In the genomic region with DNA sequence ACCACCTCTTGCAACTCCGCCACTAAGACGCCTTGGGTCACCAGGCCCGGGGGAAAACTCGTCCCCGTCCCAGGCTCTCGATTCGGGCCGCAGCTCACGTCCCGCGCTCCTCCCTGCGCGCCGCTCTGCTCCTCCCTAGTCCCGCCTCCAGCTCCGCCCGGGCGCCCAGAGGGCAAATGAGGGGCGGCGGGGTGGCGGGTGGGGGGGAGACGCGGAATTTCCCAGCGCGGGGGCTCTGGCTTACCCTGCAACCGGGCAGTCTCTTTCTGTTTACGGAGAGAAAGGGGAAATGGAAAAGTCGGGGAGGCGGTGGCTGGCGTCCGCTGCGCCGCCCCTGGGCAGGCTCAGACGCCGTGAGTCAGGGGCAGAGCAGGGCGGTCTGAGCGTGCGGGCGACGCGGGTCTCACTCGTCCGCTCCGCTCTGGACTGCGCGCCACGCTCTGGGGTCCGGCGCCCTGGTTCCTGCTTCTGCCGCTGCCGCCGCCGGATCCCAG, we compare ENCODE assay signal across 1 cellular context.
TF ChIP-seq lines count a peak whose summit lies in the region.

A gene (plus strand): TSS at position 406 of the 494 bp plus-strand sequence. CDS start 4,755 bp downstream, outside the sequence.

TF ChIP-seq in HEK293, 187 proteins besides CTCF, POLR2A, EP300 and RAD21 (continued from another document):
- TF ChIP-seq, protein P1, sequence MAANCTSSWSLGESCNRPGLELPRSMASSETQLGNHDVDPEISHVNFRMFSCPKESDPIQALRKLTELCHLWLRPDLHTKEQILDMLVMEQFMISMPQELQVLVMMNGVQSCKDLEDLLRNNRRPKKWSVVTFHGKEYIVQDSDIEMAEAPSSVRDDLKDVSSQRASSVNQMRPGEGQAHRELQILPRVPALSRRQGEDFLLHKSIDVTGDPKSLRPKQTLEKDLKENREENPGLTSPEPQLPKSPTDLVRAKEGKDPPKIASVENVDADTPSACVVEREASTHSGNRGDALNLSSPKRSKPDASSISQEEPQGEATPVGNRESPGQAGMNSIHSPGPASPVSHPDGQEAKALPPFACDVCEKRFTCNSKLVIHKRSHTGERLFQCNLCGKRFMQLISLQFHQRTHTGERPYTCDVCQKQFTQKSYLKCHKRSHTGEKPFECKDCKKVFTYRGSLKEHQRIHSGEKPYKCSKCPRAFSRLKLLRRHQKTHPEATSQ (tag by site-specific recombination; IDR thresholded peaks at IDR 0.05), result no peak
- TF ChIP-seq ZNF548 (tag by site-specific recombination; IDR thresholded peaks at IDR 0.05) (no peak), ZBTB7A (tag by site-specific recombination; IDR thresholded peaks at IDR 0.05; ENCODE audit: low read depth) (no peak), MYNN (tag by site-specific recombination; IDR thresholded peaks at IDR 0.05; ENCODE audit: borderline replicate concordance) (no peak), HOXA7 (CRISPR knock-in tag; IDR thresholded peaks at IDR 0.05; ENCODE audit: borderline replicate concordance) (no peak), ZNF404 (tag by site-specific recombination; IDR thresholded peaks at IDR 0.05) (no peak), RBAK (tag by site-specific recombination; IDR thresholded peaks at IDR 0.05) (no peak), HOXC10 (CRISPR knock-in tag; IDR thresholded peaks at IDR 0.05) (no peak), ZNF670 (tag by site-specific recombination; IDR thresholded peaks at IDR 0.05; ENCODE audit: low read depth) (no peak), ZNF529 (tag by site-specific recombination; IDR thresholded peaks at IDR 0.05; ENCODE audit: insufficient replicate concordance) (no peak), ZNF157 (tag by site-specific recombination; IDR thresholded peaks at IDR 0.05) (no peak), ZBTB8A (tag by site-specific recombination; IDR thresholded peaks at IDR 0.05) (peak; percentile 84), ZNF292 (tag by site-specific recombination; IDR thresholded peaks at IDR 0.05; ENCODE audit: borderline replicate concordance, low read depth) (no peak), KLF8 (tag by site-specific recombination; IDR thresholded peaks at IDR 0.05) (no peak; the same call in none of the 2 replicates), MEIS1 (CRISPR knock-in tag; IDR thresholded peaks at IDR 0.05; ENCODE audit: borderline replicate concordance) (no peak), ZNF677 (tag by site-specific recombination; IDR thresholded peaks at IDR 0.05) (no peak), ZBTB48 (tag by site-specific recombination; IDR thresholded peaks at IDR 0.05) (no peak; the same call in 1 of the 2 replicates), KLF16 (tag by site-specific recombination; IDR thresholded peaks at IDR 0.05) (no peak), GFI1B (tag by site-specific recombination; IDR thresholded peaks at IDR 0.05) (no peak), ZNF155 (tag by site-specific recombination; IDR thresholded peaks at IDR 0.05) (no peak), ZBTB1 (tag by site-specific recombination; IDR thresholded peaks at IDR 0.05) (no peak), ZNF600 (tag by site-specific recombination; IDR thresholded peaks at IDR 0.05) (no peak; the same call in 1 of the 2 replicates), ZNF202 (tag by site-specific recombination; IDR thresholded peaks at IDR 0.05; ENCODE audit: borderline replicate concordance) (no peak), TRIM28 (IDR thresholded peaks at IDR 0.05; ENCODE audit: borderline replicate concordance, low read length) (no peak), ZNF626 (tag by site-specific recombination; IDR thresholded peaks at IDR 0.05) (no peak), ZNF211 (tag by site-specific recombination; IDR thresholded peaks at IDR 0.05; ENCODE audit: low read depth) (no peak), IKZF3 (tag by site-specific recombination; IDR thresholded peaks at IDR 0.05) (peak; percentile 24; the same call in 1 of the 2 replicates), ZNF302 (tag by site-specific recombination; IDR thresholded peaks at IDR 0.05; ENCODE audit: low read depth) (no peak), SP7 (tag by site-specific recombination; IDR thresholded peaks at IDR 0.05) (no peak), ZNF521 (tag by site-specific recombination; IDR thresholded peaks at IDR 0.05) (no peak), ZNF19 (tag by site-specific recombination; IDR thresholded peaks at IDR 0.05; ENCODE audit: low read depth) (no peak), ZNF707 (tag by site-specific recombination; IDR thresholded peaks at IDR 0.05) (no peak), KLF1 (tag by site-specific recombination; IDR thresholded peaks at IDR 0.05) (peak; percentile 46; the same call in 1 of the 2 replicates), ZNF596 (tag by site-specific recombination; IDR thresholded peaks at IDR 0.05) (no peak), ZNF2 (tag by site-specific recombination; IDR thresholded peaks at IDR 0.05) (no peak), ZNF423 (tag by site-specific recombination; IDR thresholded peaks at IDR 0.05) (no peak), ZNF660 (tag by site-specific recombination; IDR thresholded peaks at IDR 0.05) (0 out of 2 replicates have a peak, but pooled peaks have one; percentile 36), ZNF544 (tag by site-specific recombination; IDR thresholded peaks at IDR 0.05) (no peak)
- TF ChIP-seq, protein P2, sequence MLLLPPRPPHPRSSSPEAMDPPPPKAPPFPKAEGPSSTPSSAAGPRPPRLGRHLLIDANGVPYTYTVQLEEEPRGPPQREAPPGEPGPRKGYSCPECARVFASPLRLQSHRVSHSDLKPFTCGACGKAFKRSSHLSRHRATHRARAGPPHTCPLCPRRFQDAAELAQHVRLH (tag by site-specific recombination; IDR thresholded peaks at IDR 0.05), result no peak
- TF ChIP-seq, protein P3, sequence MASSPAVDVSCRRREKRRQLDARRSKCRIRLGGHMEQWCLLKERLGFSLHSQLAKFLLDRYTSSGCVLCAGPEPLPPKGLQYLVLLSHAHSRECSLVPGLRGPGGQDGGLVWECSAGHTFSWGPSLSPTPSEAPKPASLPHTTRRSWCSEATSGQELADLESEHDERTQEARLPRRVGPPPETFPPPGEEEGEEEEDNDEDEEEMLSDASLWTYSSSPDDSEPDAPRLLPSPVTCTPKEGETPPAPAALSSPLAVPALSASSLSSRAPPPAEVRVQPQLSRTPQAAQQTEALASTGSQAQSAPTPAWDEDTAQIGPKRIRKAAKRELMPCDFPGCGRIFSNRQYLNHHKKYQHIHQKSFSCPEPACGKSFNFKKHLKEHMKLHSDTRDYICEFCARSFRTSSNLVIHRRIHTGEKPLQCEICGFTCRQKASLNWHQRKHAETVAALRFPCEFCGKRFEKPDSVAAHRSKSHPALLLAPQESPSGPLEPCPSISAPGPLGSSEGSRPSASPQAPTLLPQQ (tag by site-specific recombination; IDR thresholded peaks at IDR 0.05), result no peak
- TF ChIP-seq, protein P4, sequence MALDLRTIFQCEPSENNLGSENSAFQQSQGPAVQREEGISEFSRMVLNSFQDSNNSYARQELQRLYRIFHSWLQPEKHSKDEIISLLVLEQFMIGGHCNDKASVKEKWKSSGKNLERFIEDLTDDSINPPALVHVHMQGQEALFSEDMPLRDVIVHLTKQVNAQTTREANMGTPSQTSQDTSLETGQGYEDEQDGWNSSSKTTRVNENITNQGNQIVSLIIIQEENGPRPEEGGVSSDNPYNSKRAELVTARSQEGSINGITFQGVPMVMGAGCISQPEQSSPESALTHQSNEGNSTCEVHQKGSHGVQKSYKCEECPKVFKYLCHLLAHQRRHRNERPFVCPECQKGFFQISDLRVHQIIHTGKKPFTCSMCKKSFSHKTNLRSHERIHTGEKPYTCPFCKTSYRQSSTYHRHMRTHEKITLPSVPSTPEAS (tag by site-specific recombination; IDR thresholded peaks at IDR 0.05), result no peak
- TF ChIP-seq, protein P5, sequence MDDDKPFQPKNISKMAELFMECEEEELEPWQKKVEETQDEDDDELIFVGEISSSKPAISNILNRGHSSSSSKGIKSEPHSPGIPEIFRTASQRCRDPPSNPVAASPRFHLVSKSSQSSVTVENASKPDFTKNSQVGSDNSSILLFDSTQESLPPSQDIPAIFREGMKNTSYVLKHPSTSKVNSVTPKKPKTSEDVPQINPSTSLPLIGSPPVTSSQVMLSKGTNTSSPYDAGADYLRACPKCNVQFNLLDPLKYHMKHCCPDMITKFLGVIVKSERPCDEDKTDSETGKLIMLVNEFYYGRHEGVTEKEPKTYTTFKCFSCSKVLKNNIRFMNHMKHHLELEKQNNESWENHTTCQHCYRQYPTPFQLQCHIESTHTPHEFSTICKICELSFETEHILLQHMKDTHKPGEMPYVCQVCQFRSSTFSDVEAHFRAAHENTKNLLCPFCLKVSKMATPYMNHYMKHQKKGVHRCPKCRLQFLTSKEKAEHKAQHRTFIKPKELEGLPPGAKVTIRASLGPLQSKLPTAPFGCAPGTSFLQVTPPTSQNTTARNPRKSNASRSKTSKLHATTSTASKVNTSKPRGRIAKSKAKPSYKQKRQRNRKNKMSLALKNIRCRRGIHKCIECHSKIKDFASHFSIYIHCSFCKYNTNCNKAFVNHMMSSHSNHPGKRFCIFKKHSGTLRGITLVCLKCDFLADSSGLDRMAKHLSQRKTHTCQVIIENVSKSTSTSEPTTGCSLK (tag by site-specific recombination; IDR thresholded peaks at IDR 0.05), result no peak
- TF ChIP-seq, protein P6, sequence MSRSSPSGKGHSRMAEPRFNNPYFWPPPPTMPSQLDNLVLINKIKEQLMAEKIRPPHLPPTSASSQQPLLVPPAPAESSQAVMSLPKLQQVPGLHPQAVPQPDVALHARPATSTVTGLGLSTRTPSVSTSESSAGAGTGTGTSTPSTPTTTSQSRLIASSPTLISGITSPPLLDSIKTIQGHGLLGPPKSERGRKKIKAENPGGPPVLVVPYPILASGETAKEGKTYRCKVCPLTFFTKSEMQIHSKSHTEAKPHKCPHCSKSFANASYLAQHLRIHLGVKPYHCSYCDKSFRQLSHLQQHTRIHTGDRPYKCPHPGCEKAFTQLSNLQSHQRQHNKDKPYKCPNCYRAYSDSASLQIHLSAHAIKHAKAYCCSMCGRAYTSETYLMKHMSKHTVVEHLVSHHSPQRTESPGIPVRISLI (tag by site-specific recombination; IDR thresholded peaks at IDR 0.05), result no peak
- TF ChIP-seq, protein P7, sequence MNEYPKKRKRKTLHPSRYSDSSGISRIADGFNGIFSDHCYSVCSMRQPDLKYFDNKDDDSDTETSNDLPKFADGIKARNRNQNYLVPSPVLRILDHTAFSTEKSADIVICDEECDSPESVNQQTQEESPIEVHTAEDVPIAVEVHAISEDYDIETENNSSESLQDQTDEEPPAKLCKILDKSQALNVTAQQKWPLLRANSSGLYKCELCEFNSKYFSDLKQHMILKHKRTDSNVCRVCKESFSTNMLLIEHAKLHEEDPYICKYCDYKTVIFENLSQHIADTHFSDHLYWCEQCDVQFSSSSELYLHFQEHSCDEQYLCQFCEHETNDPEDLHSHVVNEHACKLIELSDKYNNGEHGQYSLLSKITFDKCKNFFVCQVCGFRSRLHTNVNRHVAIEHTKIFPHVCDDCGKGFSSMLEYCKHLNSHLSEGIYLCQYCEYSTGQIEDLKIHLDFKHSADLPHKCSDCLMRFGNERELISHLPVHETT (tag by site-specific recombination; IDR thresholded peaks at IDR 0.05), result no peak
